1 cellular context compared by ENCODE assay signal in genomic region chr20:2840138-2840966, GRCh38.
A peak's percentile ranks its signal among the peaks of the same experiment; 100 is the strongest.
TF ChIP-seq lines count a peak whose summit lies in the region.

Gene PCED1A, minus strand, starts transcription at chr20:2840655. Its CDS starts 743 bp downstream, at chr20:2839912.
Gene VPS16, plus strand, starts transcription at chr20:2840745. Its CDS starts 30 bp downstream, at chr20:2840775.

TF ChIP-seq in HepG2, 621 proteins besides CTCF, POLR2A, EP300 and RAD21 (continued from another document and continues in another):
- peak; percentile 93 for TF ChIP-seq ZNF276 (CRISPR knock-in tag; IDR thresholded peaks at IDR 0.05; ENCODE audit: low read depth)
- TF ChIP-seq POGZ (CRISPR knock-in tag; IDR thresholded peaks at IDR 0.05) = peak; percentile 92
- TF ChIP-seq FOXP1 (IDR thresholded peaks at IDR 0.05) = no peak
- no peak for TF ChIP-seq FOXP1 (CRISPR knock-in tag; IDR thresholded peaks at IDR 0.05)
- TF ChIP-seq ZNF775 (CRISPR knock-in tag; IDR thresholded peaks at IDR 0.05; ENCODE audit: borderline replicate concordance) = peak; percentile 52; the same call in 1 of the 2 replicates
- peak; percentile 89; the same call in 1 of the 2 replicates for TF ChIP-seq ZNF605 (CRISPR knock-in tag; IDR thresholded peaks at IDR 0.05)
- peak; percentile 55 for TF ChIP-seq HOMEZ (CRISPR knock-in tag; IDR thresholded peaks at IDR 0.05; ENCODE audit: low read depth)
- TF ChIP-seq NR2C2 (CRISPR knock-in tag; IDR thresholded peaks at IDR 0.05; ENCODE audit: borderline replicate concordance) = peak; percentile 91
- TF ChIP-seq CEBPG (CRISPR knock-in tag; IDR thresholded peaks at IDR 0.05) = 0 out of 2 replicates have a peak, but pooled peaks have one; percentile 31
- TF ChIP-seq ZBTB14 (CRISPR knock-in tag; IDR thresholded peaks at IDR 0.05) = peak; percentile 44; the same call in 1 of the 2 replicates
- no peak for TF ChIP-seq ZNF615 (CRISPR knock-in tag; IDR thresholded peaks at IDR 0.05; ENCODE audit: borderline replicate concordance)
- peak; percentile 96 to 97 for TF ChIP-seq KLF16 (CRISPR knock-in tag; IDR thresholded peaks at IDR 0.05)
- TF ChIP-seq ZNF318 (CRISPR knock-in tag; IDR thresholded peaks at IDR 0.05) = peak; percentile 90
- peak; percentile 86 for TF ChIP-seq ZNF746 (CRISPR knock-in tag; IDR thresholded peaks at IDR 0.05)
- peak; percentile 99 for TF ChIP-seq ZNF784 (CRISPR knock-in tag; IDR thresholded peaks at IDR 0.05; ENCODE audit: borderline replicate concordance)
- TF ChIP-seq KLF6 (CRISPR knock-in tag; IDR thresholded peaks at IDR 0.05) = peak; percentile 96
- peak; percentile 99 for TF ChIP-seq ZNF33B (CRISPR knock-in tag; IDR thresholded peaks at IDR 0.05)
- TF ChIP-seq HNF1A (IDR thresholded peaks at IDR 0.05; ENCODE audit: low read depth) = no peak
- peak; percentile 58 for TF ChIP-seq HNF1A (CRISPR knock-in tag; IDR thresholded peaks at IDR 0.05; ENCODE audit: borderline replicate concordance)
- peak; percentile 77; the same call in 1 of the 2 replicates for TF ChIP-seq REL (CRISPR knock-in tag; conservative IDR thresholded peaks at IDR 0.05)
- TF ChIP-seq BCL6 (CRISPR knock-in tag; IDR thresholded peaks at IDR 0.05) = peak; percentile 70
- TF ChIP-seq HDAC2 (CRISPR knock-in tag; IDR thresholded peaks at IDR 0.05) = peak; percentile 59
- peak; percentile 80 for TF ChIP-seq ZBTB2 (CRISPR knock-in tag; IDR thresholded peaks at IDR 0.05; ENCODE audit: low read depth)
- TF ChIP-seq TERF1 (CRISPR knock-in tag; IDR thresholded peaks at IDR 0.05) = no peak
- no peak; the same call in 1 of the 2 replicates for TF ChIP-seq ELK4 (CRISPR knock-in tag; IDR thresholded peaks at IDR 0.05; ENCODE audit: borderline replicate concordance)
- peak; percentile 100 for TF ChIP-seq BRD4 (CRISPR knock-in tag; IDR thresholded peaks at IDR 0.05)
- TF ChIP-seq RXRB (CRISPR knock-in tag; IDR thresholded peaks at IDR 0.05; ENCODE audit: borderline replicate concordance) = peak; percentile 58
- TF ChIP-seq PLRG1 (conservative IDR thresholded peaks at IDR 0.05) = no peak
- peak; percentile 98 for TF ChIP-seq ZNF230 (CRISPR knock-in tag; IDR thresholded peaks at IDR 0.05)
- peak; percentile 95 for TF ChIP-seq ZNF709 (CRISPR knock-in tag; IDR thresholded peaks at IDR 0.05)
- TF ChIP-seq TIGD3 (CRISPR knock-in tag; IDR thresholded peaks at IDR 0.05; ENCODE audit: borderline replicate concordance) = peak; percentile 88
- peak; percentile 95; the same call in 1 of the 2 replicates for TF ChIP-seq KDM3A (CRISPR knock-in tag; IDR thresholded peaks at IDR 0.05; ENCODE audit: low read depth)
